Comparison of ENCODE assay signal across 1 cellular context in genomic region chr21:35016517-35017188, GRCh38.
A peak's percentile ranks its signal among the peaks of the same experiment; 100 is the strongest.
TF ChIP-seq lines count a peak whose summit lies in the region.

No MANE protein-coding gene starts in this region.

TF ChIP-seq in HEK293, 187 proteins besides CTCF, POLR2A, EP300 and RAD21:
- TF ChIP-seq PATZ1 (tag by site-specific recombination; IDR thresholded peaks at IDR 0.05) (no peak), ZSCAN4 (tag by site-specific recombination; IDR thresholded peaks at IDR 0.05) (peak; percentile 82), ZFHX2 (tag by site-specific recombination; conservative IDR thresholded peaks at IDR 0.05) (peak; percentile 87), EGR2 (tag by site-specific recombination; IDR thresholded peaks at IDR 0.05; ENCODE audit: low read depth) (peak; percentile 86)
